In the genomic region with DNA sequence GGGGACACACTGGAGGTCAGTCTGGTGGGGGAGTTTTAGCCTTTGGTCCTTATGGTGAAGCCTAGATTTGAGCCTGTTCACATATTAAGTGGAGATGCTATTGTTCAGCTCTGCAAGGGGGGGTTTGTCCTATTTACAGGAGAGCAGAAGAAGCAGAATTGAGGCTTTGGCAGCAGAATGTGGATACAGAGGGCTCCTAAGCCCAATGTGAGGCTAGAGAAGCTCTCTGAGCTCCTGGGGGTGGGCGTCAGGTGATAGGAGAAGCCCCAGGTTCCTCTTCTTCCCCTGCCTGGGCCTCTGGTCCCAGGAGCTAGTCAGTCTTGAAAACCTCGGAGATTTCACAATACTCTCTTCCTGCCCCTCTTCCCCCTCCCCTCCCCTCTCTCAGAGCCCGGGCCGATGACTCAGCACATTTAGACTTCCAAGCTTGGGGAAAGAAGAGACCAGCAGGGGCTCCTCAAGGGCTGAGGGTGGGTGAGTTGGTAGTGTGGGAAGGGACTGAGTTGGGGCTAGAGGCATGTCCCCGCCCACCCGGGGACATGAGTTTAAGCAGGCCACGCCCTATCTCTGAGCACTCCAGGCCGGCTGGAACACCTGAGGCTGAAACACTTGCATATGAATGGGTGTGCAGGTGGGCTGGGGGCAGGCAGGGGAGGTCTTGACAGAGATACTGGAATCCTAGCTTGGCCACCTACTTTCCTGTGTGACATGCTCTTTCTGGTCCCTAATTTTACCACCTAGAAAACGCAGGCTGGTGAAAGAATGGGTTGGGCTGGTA, we compare ENCODE assay signal across 8 cellular contexts. TPM values are rescaled to one million over a fixed set of nuclear protein-coding genes. Genes with fewer than 3 reads are reported as not detected.
DNase-seq lines count a peak whose midpoint lies in the region; ATAC-seq and TF ChIP-seq lines count a peak whose summit lies in the region.

No MANE protein-coding gene starts in this region.

- H3K4me3 ChIP-seq in cardiac muscle cell: peak overlapping the region; percentile 0
- H3K4me3 ChIP-seq in ovary: peak overlapping the region; percentile 61

- peak overlapping the region; percentile 92 for H3K27ac ChIP-seq in cardiac muscle cell
- peak overlapping the region; percentile 65 to 97 for H3K27ac ChIP-seq in ovary

- H3K9me3 ChIP-seq in cardiac muscle cell (ENCODE audit: low read depth) (no peaks in the 10 kb centered on the region), ovary (peaks cover 0 to 3% of the 10 kb centered on the region in 2 donors)

- peaks cover 15% of the 10 kb centered on the region for H3K36me3 Mint-ChIP-seq in activated naive CD8-positive, alpha-beta T cell treated with anti-CD3 and anti-CD28 coated beads, Interleukin-2, amount 10 ng/mL, durations not matched to agents 7 days and 5 days

- no peaks in the 10 kb centered on the region for H3K9me3 Mint-ChIP-seq in activated naive CD8-positive, alpha-beta T cell treated with anti-CD3 and anti-CD28 coated beads, Interleukin-2, amount 10 ng/mL, durations not matched to agents 7 days and 5 days

- peak in 12 of 14 donors; percentile 5 to 68 (median 38) for DNase-seq in C1 segment of cervical spinal cord (lab: John Stamatoyannopoulos, UW)
- peak; percentile 93 for DNase-seq in HT1080 (ENCODE audit: low read depth)
- peak; percentile 94 for DNase-seq in SIG-M5 treated with dmso at 0.1 percent for 504 hours (lab: John Stamatoyannopoulos, UW; ENCODE audit: unreplicated experiment)
- peak; percentile 43 for DNase-seq in activated naive CD8-positive, alpha-beta T cell treated with anti-CD3 and anti-CD28 coated beads, Interleukin-2, amount 10 ng/mL, durations not matched to agents 7 days and 5 days
- DNase-seq in cardiac muscle cell (ENCODE audit: low read depth in 1 of 2, low spot score in 1 of 2): peak; percentile 91 to 95
- DNase-seq in ovary: peak; percentile 75 to 90 (median 85)
- DNase-seq in ureter (ENCODE audit: low spot score): peak; percentile 80

- H3K4me3 Mint-ChIP-seq in activated naive CD8-positive, alpha-beta T cell treated with anti-CD3 and anti-CD28 coated beads, Interleukin-2, amount 10 ng/mL, durations not matched to agents 7 days and 5 days: peak overlapping the region; percentile 63

- peak; percentile 7 for ATAC-seq in activated naive CD8-positive, alpha-beta T cell treated with anti-CD3 and anti-CD28 coated beads, Interleukin-2, amount 10 ng/mL, durations not matched to agents 7 days and 5 days (ENCODE audit: low read depth)
- ATAC-seq in GM18517 (IDR thresholded peaks at IDR 0.05; ENCODE audit: unreplicated experiment): no peak

- intact Hi-C loops in ovary (cut with DNase I): no loop called here

- H3K27me3 ChIP-seq in cardiac muscle cell: no peaks in the 10 kb centered on the region
- no peaks in the 10 kb centered on the region for H3K27me3 ChIP-seq in ovary

- H3K27me3 Mint-ChIP-seq in activated naive CD8-positive, alpha-beta T cell treated with anti-CD3 and anti-CD28 coated beads, Interleukin-2, amount 10 ng/mL, durations not matched to agents 7 days and 5 days: no peaks in the 10 kb centered on the region

- no peak for TF ChIP-seq POLR2A in ovary (IDR thresholded peaks at IDR 0.05)

- H3K36me3 ChIP-seq in cardiac muscle cell (peaks cover 22% of the 10 kb centered on the region), ovary (no peaks in the 10 kb centered on the region)

- POLR2A ChIA-PET in activated naive CD8-positive, alpha-beta T cell treated with anti-CD3 and anti-CD28 coated beads, Interleukin-2, amount 10 ng/mL, durations not matched to agents 7 days and 5 days (lab: Charles Lee): interaction anchor here (1.0 to 4.7 kb wide), 2 partner anchors 34 to 81 kb away, joined by 3 to 19 read pairs; a partner anchor contains a TSS

- no peak for TF ChIP-seq EP300 in ovary (IDR thresholded peaks at IDR 0.05)

- H3K4me1 ChIP-seq in cardiac muscle cell (ENCODE audit: low read depth) (peaks cover 21% of the 10 kb centered on the region), ovary (ENCODE audit: insufficient read depth) (no peaks in the 10 kb centered on the region)

- 30 to 34% (median 31%) methylated on average over 9 of the region's 9 CpGs for WGBS in ovary, 3 donors

- TF ChIP-seq CTCF in cardiac muscle cell (IDR thresholded peaks at IDR 0.05; ENCODE audit: low read depth, low read length) (peak; percentile 14), ovary (IDR thresholded peaks at IDR 0.05) (peak in 1 of 3 donors; percentile 37)

- peak overlapping the region; percentile 82 for H3K27ac Mint-ChIP-seq in activated naive CD8-positive, alpha-beta T cell treated with anti-CD3 and anti-CD28 coated beads, Interleukin-2, amount 10 ng/mL, durations not matched to agents 7 days and 5 days

- H3K4me1 Mint-ChIP-seq in activated naive CD8-positive, alpha-beta T cell treated with anti-CD3 and anti-CD28 coated beads, Interleukin-2, amount 10 ng/mL, durations not matched to agents 7 days and 5 days: peaks cover 26% of the 10 kb centered on the region

RNA-seq across cellular contexts. Expression of a gene that starts 3.4 kb away (rescaled TPM):
- total RNA-seq in HT1080 (2014; rRNA removed; shearing (Covaris generic)): 52.6 and 65.8 TPM in 2 replicates
- 52.5 and 65.3 TPM in 2 replicates for polyA plus RNA-seq in HT1080 (2015; cell fraction: cytosol; rRNA removed)
- 45.4 and 52.9 TPM in 2 replicates for polyA plus RNA-seq in HT1080 (2015; cell fraction: nucleus; rRNA removed)
- 10 to 100 TPM; 26.1 to 29.0 TPM for total RNA-seq in activated naive CD8-positive, alpha-beta T cell treated with anti-CD3 and anti-CD28 coated beads, Interleukin-2, amount 10 ng/mL, durations not matched to agents 7 days and 5 days
- 30.0 and 55.0 TPM in 2 replicates for total RNA-seq in cardiac muscle cell
- polyA plus RNA-seq in cardiac muscle cell: 32.1 and 40.9 TPM in 2 replicates
- 10 to 100 TPM; 44.8 to 69.4 (median 57.3) TPM for total RNA-seq in ovary
- polyA plus RNA-seq in ovary: 10 to 100 TPM; 42.1 to 49.2 TPM
- 45.2 TPM for total RNA-seq in ureter

RNA-seq across cellular contexts. Expression of a gene that starts 19.0 kb away (rescaled TPM):
- total RNA-seq in HT1080 (2014; rRNA removed; shearing (Covaris generic)): 0.14 TPM in 1 of 2 replicates, not detected in the other
- polyA plus RNA-seq in HT1080 (2015; cell fraction: cytosol; rRNA removed): 0.22 and 0.32 TPM in 2 replicates
- 0.49 and 0.65 TPM in 2 replicates for polyA plus RNA-seq in HT1080 (2015; cell fraction: nucleus; rRNA removed)
- 1 to 10 TPM; 9.0 to 9.1 TPM for total RNA-seq in activated naive CD8-positive, alpha-beta T cell treated with anti-CD3 and anti-CD28 coated beads, Interleukin-2, amount 10 ng/mL, durations not matched to agents 7 days and 5 days
- total RNA-seq in cardiac muscle cell: 6.2 and 7.8 TPM in 2 replicates
- 5.4 and 10.8 TPM in 2 replicates for polyA plus RNA-seq in cardiac muscle cell
- 10 to 100 TPM in 3 of 7 donors, 1 to 10 TPM in 4; 3.3 to 11.2 (median 9.9) TPM for total RNA-seq in ovary
- polyA plus RNA-seq in ovary: 1 to 10 TPM; 3.8 to 4.6 TPM
- total RNA-seq in ureter: 16.9 TPM

RNA-seq across cellular contexts. Expression of a gene that starts 34.0 kb away (rescaled TPM):
- total RNA-seq in HT1080 (2014; rRNA removed; shearing (Covaris generic)): 8.6 and 22.1 TPM in 2 replicates
- polyA plus RNA-seq in HT1080 (2015; cell fraction: cytosol; rRNA removed): 54.9 and 58.3 TPM in 2 replicates
- 26.9 and 30.6 TPM in 2 replicates for polyA plus RNA-seq in HT1080 (2015; cell fraction: nucleus; rRNA removed)
- 10 to 100 TPM; 23.8 to 23.9 TPM for total RNA-seq in activated naive CD8-positive, alpha-beta T cell treated with anti-CD3 and anti-CD28 coated beads, Interleukin-2, amount 10 ng/mL, durations not matched to agents 7 days and 5 days
- 22.9 and 30.3 TPM in 2 replicates for total RNA-seq in cardiac muscle cell
- polyA plus RNA-seq in cardiac muscle cell: 56.2 and 76.7 TPM in 2 replicates
- total RNA-seq in ovary: 10 to 100 TPM; 14.4 to 54.0 (median 29.3) TPM
- polyA plus RNA-seq in ovary: 10 to 100 TPM; 29.1 to 51.2 TPM
- 20.9 TPM for total RNA-seq in ureter

RNA-seq across cellular contexts. Expression of a gene that starts 37.7 kb away (rescaled TPM):
- 11.9 and 13.9 TPM in 2 replicates for total RNA-seq in HT1080 (2014; rRNA removed; shearing (Covaris generic))
- polyA plus RNA-seq in HT1080 (2015; cell fraction: cytosol; rRNA removed): 12.0 and 14.3 TPM in 2 replicates
- polyA plus RNA-seq in HT1080 (2015; cell fraction: nucleus; rRNA removed): 43.5 and 52.1 TPM in 2 replicates
- total RNA-seq in activated naive CD8-positive, alpha-beta T cell treated with anti-CD3 and anti-CD28 coated beads, Interleukin-2, amount 10 ng/mL, durations not matched to agents 7 days and 5 days: 100 to 1,000 TPM; 116 to 123 TPM
- total RNA-seq in cardiac muscle cell (34.7 and 67.3 TPM in 2 replicates), ovary (10 to 100 TPM; 21.9 to 45.0 (median 31.2) TPM), ureter (56.8 TPM)
- polyA plus RNA-seq in cardiac muscle cell (44.8 and 65.4 TPM in 2 replicates), ovary (10 to 100 TPM; 20.0 to 40.5 TPM)

RNA-seq across cellular contexts. Expression of a gene that starts 39.9 kb away (rescaled TPM):
- 40.7 and 45.2 TPM in 2 replicates for total RNA-seq in HT1080 (2014; rRNA removed; shearing (Covaris generic))
- 54.3 and 55.5 TPM in 2 replicates for polyA plus RNA-seq in HT1080 (2015; cell fraction: cytosol; rRNA removed)
- 131 and 133 TPM in 2 replicates for polyA plus RNA-seq in HT1080 (2015; cell fraction: nucleus; rRNA removed)
- total RNA-seq in activated naive CD8-positive, alpha-beta T cell treated with anti-CD3 and anti-CD28 coated beads, Interleukin-2, amount 10 ng/mL, durations not matched to agents 7 days and 5 days: 10 to 100 TPM; 53.4 to 55.1 TPM
- total RNA-seq in cardiac muscle cell: 51.4 and 54.6 TPM in 2 replicates
- polyA plus RNA-seq in cardiac muscle cell: 58.6 and 62.3 TPM in 2 replicates
- total RNA-seq in ovary: 10 to 100 TPM; 55.3 to 89.7 (median 76.5) TPM
- 10 to 100 TPM; 56.1 to 80.4 TPM for polyA plus RNA-seq in ovary
- 60.8 TPM for total RNA-seq in ureter

Comparison
In these comparisons a context has a peak if more than half of its experiments do, and no peak if none do; other contexts are left out.
1. DNase-seq: peak in every context shown above with its lines; median percentile 94 in SIG-M5 treated with dmso at 0.1 percent for 504 hours; 93 in HT1080; 93 in cardiac muscle cell; 85 in ovary; 80 in ureter; 43 in activated naive CD8-positive, alpha-beta T cell treated with anti-CD3 and anti-CD28 coated beads, Interleukin-2, amount 10 ng/mL, durations not matched to agents 7 days and 5 days; 38 in C1 segment of cervical spinal cord.